Comparison of ENCODE assay signal across 9 cellular contexts in genomic region chr1:16945512-16945911, GRCh38. TPM values are rescaled to one million over a fixed set of nuclear protein-coding genes. Genes with fewer than 3 reads are reported as not detected.
A peak's percentile ranks its signal among the peaks of the same experiment; 100 is the strongest.
DNase-seq lines count a peak whose midpoint lies in the region; ATAC-seq, FAIRE-seq and TF ChIP-seq lines count a peak whose summit lies in the region.
"Not testable (repeated sequence)": the region's sequence is repeated elsewhere in the genome, so short reads cannot be mapped to it uniquely, and the experiment has no call there.
"Had no signal": no experiment of that assay in that cellular context is flagged by ENCODE, and none has a peak within 500 bp of the region (broad histone marks: within the 10 kb centered on the region; RNA-seq: fewer than 3 reads in every experiment).

No MANE protein-coding gene starts in this region.

- H3K27me3 Mint-ChIP-seq in activated CD8-positive, alpha-beta T cell treated with anti-CD3 and anti-CD28 coated beads, Interleukin-2, amount 10 ng/mL, durations not matched to agents 7 days and 5 days (ENCODE audit: low read depth); natural killer cell treated with Interleukin-12 subunit alpha and Interleukin-12 subunit beta and Interleukin-15 and Interleukin-18, amount 100 ng/mL, for 72 hours; stimulated activated memory B cell treated with anti-CD40 and anti-IgM and Interleukin-4, amounts not matched to agents 10 μg/mL and 1 μg/mL and 100 μg/mL, for 72 hours: not testable (repeated sequence)

- not testable (repeated sequence) for H3K9me3 ChIP-seq in BLaER1; K562 (replicated peaks; ENCODE audit: control insufficient read depth, insufficient read depth, low read depth, low read length); heart left ventricle; left lung

- TF ChIP-seq CTCF in K562 (IDR thresholded peaks at IDR 0.05 in 2 of 3, conservative IDR thresholded peaks at IDR 0.05 in 1 of 3; ENCODE audit: insufficient read depth in 2 of 3, low read depth in 1 of 3, low read length in 3 of 3); heart left ventricle (IDR thresholded peaks at IDR 0.05); left lung (IDR thresholded peaks at IDR 0.05): not testable (repeated sequence)

- 0 out of 2 replicates have a peak overlapping the region, but pooled peaks have one; percentile 30 for H3K9ac ChIP-seq in BLaER1
- not testable (repeated sequence) for H3K9ac ChIP-seq in K562 (ENCODE audit: insufficient read depth in 1 of 2, low read depth in 2 of 2, low read length in 2 of 2)

- in situ Hi-C loops in K562 (cut with MboI): loop anchor here (5.0 kb wide), 1 partner anchor 318 kb away; no protein-coding TSS in a partner anchor

- not testable (repeated sequence) for DNase-seq in activated CD8-positive, alpha-beta T cell treated with anti-CD3 and anti-CD28 coated beads, Interleukin-2, amount 10 ng/mL, durations not matched to agents 7 days and 5 days; K562 (ENCODE audit: extremely low read depth in 1 of 4, low spot score in 3 of 4); heart left ventricle; left lung; natural killer cell treated with Interleukin-12 subunit alpha and Interleukin-12 subunit beta and Interleukin-15 and Interleukin-18, amount 100 ng/mL, for 72 hours (ENCODE audit: low spot score)

- BruUV-seq in K562 (replicated peaks; lab: Mats Ljungman, UMichigan): not testable (repeated sequence)

- not testable (repeated sequence) for TF ChIP-seq EP300 in K562 (IDR thresholded peaks at IDR 0.05; ENCODE audit: low read length)

- peak; percentile 21 for ATAC-seq in activated CD8-positive, alpha-beta T cell treated with anti-CD3 and anti-CD28 coated beads, Interleukin-2, amount 10 ng/mL, durations not matched to agents 7 days and 5 days
- ATAC-seq in K562: peak; percentile 41
- ATAC-seq in heart left ventricle: peak in 3 of 4 donors; percentile 2 to 24 (median 8)
- ATAC-seq in left lung: peak; percentile 8
- peak; percentile 31 to 54 for ATAC-seq in natural killer cell treated with Interleukin-12 subunit alpha and Interleukin-12 subunit beta and Interleukin-15 and Interleukin-18, amount 100 ng/mL, for 72 hours
- peak; percentile 49 for ATAC-seq in stimulated activated memory B cell treated with anti-CD40 and anti-IgM and Interleukin-4, amounts not matched to agents 10 μg/mL and 1 μg/mL and 100 μg/mL, for 72 hours

- intact Hi-C loops in K562 (cut with micrococcal nuclease); left lung (cut with DNase I): not testable (repeated sequence)
- intact Hi-C loops in heart left ventricle (cut with DNase I): loop anchor here in 3 of 10 donors (5.0 to 10.0 kb wide), 2 partner anchors 289 to 323 kb away; no protein-coding TSS in a partner anchor

- H3K27ac ChIP-seq in BLaER1; K562 (ENCODE audit: extremely low read depth, low read depth, low read length); heart left ventricle; left lung: not testable (repeated sequence)

- H3K27me3 ChIP-seq in BLaER1; K562 (ENCODE audit: control insufficient read depth in 2 of 2, insufficient read depth in 2 of 2, low read length in 2 of 2); heart left ventricle; left lung: not testable (repeated sequence)

- 0 out of 2 replicates have a peak overlapping the region, but pooled peaks have one; percentile 20 for H3K4me3 ChIP-seq in BLaER1
- H3K4me3 ChIP-seq in K562, heart left ventricle, left lung: not testable (repeated sequence)

- H3K36me3 ChIP-seq in BLaER1; K562 (ENCODE audit: control insufficient read depth, insufficient read depth, low read length): not testable (repeated sequence)
- H3K36me3 ChIP-seq in heart left ventricle: peaks cover 0 to 74% (median 19%) of the 10 kb centered on the region in 9 donors
- H3K36me3 ChIP-seq in left lung: peaks cover 0 to 48% of the 10 kb centered on the region in 2 donors

- not testable (repeated sequence) for H2AFZ ChIP-seq in K562 (ENCODE audit: low read depth, low read length)

- not testable (repeated sequence) for H3K4me1 Mint-ChIP-seq in activated CD8-positive, alpha-beta T cell treated with anti-CD3 and anti-CD28 coated beads, Interleukin-2, amount 10 ng/mL, durations not matched to agents 7 days and 5 days (ENCODE audit: low read depth); natural killer cell treated with Interleukin-12 subunit alpha and Interleukin-12 subunit beta and Interleukin-15 and Interleukin-18, amount 100 ng/mL, for 72 hours (ENCODE audit: low read depth in 2 of 2); stimulated activated memory B cell treated with anti-CD40 and anti-IgM and Interleukin-4, amounts not matched to agents 10 μg/mL and 1 μg/mL and 100 μg/mL, for 72 hours

- not testable (repeated sequence) for H3K36me3 Mint-ChIP-seq in activated CD8-positive, alpha-beta T cell treated with anti-CD3 and anti-CD28 coated beads, Interleukin-2, amount 10 ng/mL, durations not matched to agents 7 days and 5 days (ENCODE audit: low read depth); natural killer cell treated with Interleukin-12 subunit alpha and Interleukin-12 subunit beta and Interleukin-15 and Interleukin-18, amount 100 ng/mL, for 72 hours
- peaks cover 22% of the 10 kb centered on the region for H3K36me3 Mint-ChIP-seq in stimulated activated memory B cell treated with anti-CD40 and anti-IgM and Interleukin-4, amounts not matched to agents 10 μg/mL and 1 μg/mL and 100 μg/mL, for 72 hours

- H3K79me2 ChIP-seq in K562 (ENCODE audit: control insufficient read depth, insufficient read depth, low read length): not testable (repeated sequence)

- not testable (repeated sequence) for TF ChIP-seq POLR2A in K562 (conservative IDR thresholded peaks at IDR 0.05); heart left ventricle (IDR thresholded peaks at IDR 0.05)

- not testable (repeated sequence) for FAIRE-seq in K562 (lab: Jason Lieb, UNC)

- H3K4me2 ChIP-seq in BLaER1: peak overlapping the region; percentile 91
- H3K4me2 ChIP-seq in K562 (ENCODE audit: insufficient read depth, low read length): not testable (repeated sequence)

- CTCF ChIA-PET in activated CD8-positive, alpha-beta T cell treated with anti-CD3 and anti-CD28 coated beads, Interleukin-2, amount 10 ng/mL, durations not matched to agents 7 days and 5 days (lab: Charles Lee): interaction anchor here (0.8 kb wide), 1 partner anchor 15 kb away, joined by 4 read pairs; no protein-coding TSS in a partner anchor
- CTCF ChIA-PET in K562 (lab: Yijun Ruan, JAX; ENCODE audit: low intra/inter-chr PET ratio): not testable (repeated sequence)

- not testable (repeated sequence) for H3K9me3 Mint-ChIP-seq in activated CD8-positive, alpha-beta T cell treated with anti-CD3 and anti-CD28 coated beads, Interleukin-2, amount 10 ng/mL, durations not matched to agents 7 days and 5 days (ENCODE audit: insufficient read depth); natural killer cell treated with Interleukin-12 subunit alpha and Interleukin-12 subunit beta and Interleukin-15 and Interleukin-18, amount 100 ng/mL, for 72 hours; stimulated activated memory B cell treated with anti-CD40 and anti-IgM and Interleukin-4, amounts not matched to agents 10 μg/mL and 1 μg/mL and 100 μg/mL, for 72 hours

- H3K4me3 Mint-ChIP-seq in activated CD8-positive, alpha-beta T cell treated with anti-CD3 and anti-CD28 coated beads, Interleukin-2, amount 10 ng/mL, durations not matched to agents 7 days and 5 days; natural killer cell treated with Interleukin-12 subunit alpha and Interleukin-12 subunit beta and Interleukin-15 and Interleukin-18, amount 100 ng/mL, for 72 hours; stimulated activated memory B cell treated with anti-CD40 and anti-IgM and Interleukin-4, amounts not matched to agents 10 μg/mL and 1 μg/mL and 100 μg/mL, for 72 hours: not testable (repeated sequence)

- 33% methylated on average over 1 of the region's 9 CpGs for WGBS in K562 (ENCODE audit: insufficient coverage, low coverage, missing lambda C conversion rate)
- 81 to 93% (median 90%) methylated on average over 8 to 9 of the region's 9 CpGs for WGBS in heart left ventricle, 4 donors

- H3K27ac Mint-ChIP-seq in activated CD8-positive, alpha-beta T cell treated with anti-CD3 and anti-CD28 coated beads, Interleukin-2, amount 10 ng/mL, durations not matched to agents 7 days and 5 days; natural killer cell treated with Interleukin-12 subunit alpha and Interleukin-12 subunit beta and Interleukin-15 and Interleukin-18, amount 100 ng/mL, for 72 hours; stimulated activated memory B cell treated with anti-CD40 and anti-IgM and Interleukin-4, amounts not matched to agents 10 μg/mL and 1 μg/mL and 100 μg/mL, for 72 hours: not testable (repeated sequence)

- TF ChIP-seq RAD21 in K562 (CRISPR knock-in tag; conservative IDR thresholded peaks at IDR 0.05 in 1 of 2, IDR thresholded peaks at IDR 0.05 in 1 of 2): not testable (repeated sequence)

- peaks cover 46% of the 10 kb centered on the region for H4K20me1 ChIP-seq in BLaER1
- not testable (repeated sequence) for H4K20me1 ChIP-seq in K562 (replicated peaks; ENCODE audit: control insufficient read depth, insufficient read depth, low read length)

- peaks cover 60% of the 10 kb centered on the region for H3K4me1 ChIP-seq in BLaER1
- peaks cover 0 to 17% of the 10 kb centered on the region in 2 experiments; a peak in 2 of 5 replicates for H3K4me1 ChIP-seq in K562 (replicated peaks in 1 of 2; ENCODE audit: control insufficient read depth in 2 of 2, insufficient read depth in 2 of 2, low read length in 2 of 2)
- H3K4me1 ChIP-seq in heart left ventricle, left lung: not testable (repeated sequence)

- not testable (repeated sequence) for H3K9me1 ChIP-seq in K562 (ENCODE audit: control insufficient read depth, insufficient read depth, low read length)

- POLR2A ChIA-PET in activated CD8-positive, alpha-beta T cell treated with anti-CD3 and anti-CD28 coated beads, Interleukin-2, amount 10 ng/mL, durations not matched to agents 7 days and 5 days (lab: Charles Lee); K562 (lab: Yijun Ruan, JAX): not testable (repeated sequence)

RNA-seq across cellular contexts. Expression of gene CROCC, which starts 23.8 kb away (rescaled TPM):
- total RNA-seq in activated CD8-positive, alpha-beta T cell treated with anti-CD3 and anti-CD28 coated beads, Interleukin-2, amount 10 ng/mL, durations not matched to agents 7 days and 5 days: 10 to 100 TPM; 31.7 to 33.1 TPM
- total RNA-seq in K562 (2011; cell fraction: chromatin; rRNA removed; ENCODE audit: low replicate concordance): 51.0 and 132 TPM in 2 replicates
- 69.0 and 78.0 TPM in 2 replicates for total RNA-seq in K562 (2011; cell fraction: nucleolus; rRNA removed)
- 84.0 and 111 TPM in 2 replicates for total RNA-seq in K562 (2011; cell fraction: nucleoplasm; rRNA removed)
- total RNA-seq in K562 (2014; rRNA removed) (6.3 and 9.7 TPM in 2 replicates), K562 (2014; rRNA removed; fragmentation: Illumina TruSeq; extraction: Trizol) (1.9 and 3.0 TPM in 2 replicates), K562 (2015; rRNA removed; fragmentation: Illumina TruSeq; extraction: Trizol) (7.3 and 7.6 TPM in 2 replicates), K562 (2021) (9.3 and 10.4 TPM in 2 replicates), heart left ventricle (10 to 100 TPM in 3 of 9 donors, 1 to 10 TPM in 6; 3.9 to 12.5 (median 6.7) TPM), left lung (10 to 100 TPM; 19.1 to 19.7 TPM)
- polyA plus RNA-seq in K562 (2011; rRNA removed) (8.6 and 15.2 TPM in 2 replicates), K562 (2014; fragmentation: Illumina TruSeq; extraction: Trizol) (7.8 and 8.4 TPM in 2 replicates), K562 (2014; fragmentation: Nextera tagmentation; extraction: Ambion mirVana) (under 1 TPM; 0.17 TPM), K562 (2014; rRNA removed) (14.4 and 15.4 TPM in 2 replicates), heart left ventricle (10 to 100 TPM in 1 of 2 donors, 1 to 10 TPM in 1; 7.6 to 17.0 TPM)
- 5.8 and 6.7 TPM in 2 replicates for polyA plus RNA-seq in K562 (2011; cell fraction: cytosol; rRNA removed)
- 80.5 and 99.7 TPM in 2 replicates for polyA plus RNA-seq in K562 (2011; cell fraction: nucleus; rRNA removed)
- 10.2 and 16.9 TPM in 2 replicates for polyA plus RNA-seq in K562 (2012)
- polyA minus RNA-seq in K562 (2011; rRNA and poly(A)+ RNA removed): 5.7 and 7.6 TPM in 2 replicates
- 2.3 and 2.7 TPM in 2 replicates for polyA minus RNA-seq in K562 (2011; cell fraction: cytosol; rRNA and poly(A)+ RNA removed)
- polyA minus RNA-seq in K562 (2011; cell fraction: nucleus; rRNA and poly(A)+ RNA removed): 14.9 and 19.0 TPM in 2 replicates
- 10 to 100 TPM; 21.0 to 29.3 TPM for total RNA-seq in natural killer cell treated with Interleukin-12 subunit alpha and Interleukin-12 subunit beta and Interleukin-15 and Interleukin-18, amount 100 ng/mL, for 72 hours

RNA-seq across cellular contexts. Expression of gene MFAP2, which starts 34.9 kb away (rescaled TPM):
- total RNA-seq in activated CD8-positive, alpha-beta T cell treated with anti-CD3 and anti-CD28 coated beads, Interleukin-2, amount 10 ng/mL, durations not matched to agents 7 days and 5 days: not detected
- total RNA-seq in K562 (2011; cell fraction: chromatin; rRNA removed; ENCODE audit: low replicate concordance): not detected in 2 replicates
- total RNA-seq in K562 (2011; cell fraction: nucleolus; rRNA removed): not detected in 2 replicates
- not detected in 2 replicates for total RNA-seq in K562 (2011; cell fraction: nucleoplasm; rRNA removed)
- total RNA-seq in K562 (2014; rRNA removed) (not detected in 2 replicates), K562 (2014; rRNA removed; fragmentation: Illumina TruSeq; extraction: Trizol) (not detected in 2 replicates), K562 (2015; rRNA removed; fragmentation: Illumina TruSeq; extraction: Trizol) (not detected in 2 replicates), K562 (2021) (0.31 TPM in 1 of 2 replicates, not detected in the other), heart left ventricle (10 to 100 TPM in 2 of 9 donors, 1 to 10 TPM in 7; 1.2 to 13.0 (median 2.3) TPM), left lung (10 to 100 TPM in 1 of 2 donors, 1 to 10 TPM in 1; 8.0 to 54.3 TPM)
- polyA plus RNA-seq in K562 (2011; rRNA removed) (not detected in 2 replicates), K562 (2014; fragmentation: Illumina TruSeq; extraction: Trizol) (0.18 TPM in 1 of 2 replicates, not detected in the other), K562 (2014; fragmentation: Nextera tagmentation; extraction: Ambion mirVana) (not detected), K562 (2014; rRNA removed) (not detected in 2 replicates), heart left ventricle (1 to 10 TPM; 1.4 to 8.7 TPM)
- polyA plus RNA-seq in K562 (2011; cell fraction: cytosol; rRNA removed): not detected in 2 replicates
- polyA plus RNA-seq in K562 (2011; cell fraction: nucleus; rRNA removed): 0.30 TPM in 1 of 2 replicates, not detected in the other
- polyA plus RNA-seq in K562 (2012): not detected in 2 replicates
- not detected in 2 replicates for polyA minus RNA-seq in K562 (2011; rRNA and poly(A)+ RNA removed)
- polyA minus RNA-seq in K562 (2011; cell fraction: cytosol; rRNA and poly(A)+ RNA removed): not detected in 2 replicates
- not detected in 2 replicates for polyA minus RNA-seq in K562 (2011; cell fraction: nucleus; rRNA and poly(A)+ RNA removed)
- total RNA-seq in natural killer cell treated with Interleukin-12 subunit alpha and Interleukin-12 subunit beta and Interleukin-15 and Interleukin-18, amount 100 ng/mL, for 72 hours: not detected
- total RNA-seq: CD8-positive, alpha-beta T cell had no signal

RNA-seq across cellular contexts. Expression of gene RNU1-2, which starts 49.7 kb away (rescaled TPM):
- 1,000 to 10,000 TPM; 1,730 to 2,232 TPM for total RNA-seq in activated CD8-positive, alpha-beta T cell treated with anti-CD3 and anti-CD28 coated beads, Interleukin-2, amount 10 ng/mL, durations not matched to agents 7 days and 5 days
- under 0.01 TPM in 2 replicates for total RNA-seq in K562 (2011; cell fraction: chromatin; rRNA removed; ENCODE audit: low replicate concordance)
- under 0.01 and 21,200 TPM in 2 replicates for total RNA-seq in K562 (2011; cell fraction: nucleolus; rRNA removed)
- total RNA-seq in K562 (2011; cell fraction: nucleoplasm; rRNA removed): under 0.01 and 24,158 TPM in 2 replicates
- total RNA-seq in K562 (2014; rRNA removed): under 0.01 TPM in 2 replicates
- 28,565 and 32,823 TPM in 2 replicates for total RNA-seq in K562 (2014; rRNA removed; fragmentation: Illumina TruSeq; extraction: Trizol)
- 20,456 and 27,045 TPM in 2 replicates for total RNA-seq in K562 (2015; rRNA removed; fragmentation: Illumina TruSeq; extraction: Trizol)
- total RNA-seq in K562 (2021): 2,231 and 2,538 TPM in 2 replicates
- polyA plus RNA-seq in K562 (2011; rRNA removed): 83.9 TPM in 1 of 2 replicates, not detected in the other
- polyA plus RNA-seq in K562 (2011; cell fraction: cytosol; rRNA removed): under 0.01 TPM in 1 of 2 replicates, not detected in the other
- under 0.01 and 1,424 TPM in 2 replicates for polyA plus RNA-seq in K562 (2011; cell fraction: nucleus; rRNA removed)
- 25.1 TPM in 1 of 2 replicates, not detected in the other for polyA plus RNA-seq in K562 (2012)
- not detected in 2 replicates for polyA plus RNA-seq in K562 (2014; fragmentation: Illumina TruSeq; extraction: Trizol)
- 1 to 10 TPM in 1 of 2 experiments, not detected in 1; 3.0 TPM for polyA plus RNA-seq in K562 (2014; fragmentation: Nextera tagmentation; extraction: Ambion mirVana)
- not detected in 2 replicates for polyA plus RNA-seq in K562 (2014; rRNA removed)
- 10,756 and 20,531 TPM in 2 replicates for polyA minus RNA-seq in K562 (2011; rRNA and poly(A)+ RNA removed)
- 58,964 and 66,171 TPM in 2 replicates for polyA minus RNA-seq in K562 (2011; cell fraction: cytosol; rRNA and poly(A)+ RNA removed)
- 66,769 and 85,880 TPM in 2 replicates for polyA minus RNA-seq in K562 (2011; cell fraction: nucleus; rRNA and poly(A)+ RNA removed)
- 1,000 to 10,000 TPM in 6 of 9 donors, 100 to 1,000 TPM in 1, not detected in 2; 364 to 3,776 (median 2,470) TPM for total RNA-seq in heart left ventricle
- not detected for polyA plus RNA-seq in heart left ventricle
- 1,000 to 10,000 TPM; 2,748 to 3,444 TPM for total RNA-seq in left lung
- total RNA-seq in natural killer cell treated with Interleukin-12 subunit alpha and Interleukin-12 subunit beta and Interleukin-15 and Interleukin-18, amount 100 ng/mL, for 72 hours: 1,000 to 10,000 TPM; 1,591 to 3,879 TPM
- polyA plus RNA-seq: BJ had no signal
